In genomic region chr7:144438759-144439158, GRCh38 we compare ENCODE assay signal across 35 cellular contexts. TPM values are rescaled to one million over a fixed set of nuclear protein-coding genes. Genes with fewer than 3 reads are reported as not detected.
"Had no signal": no experiment of that assay in that cellular context is flagged by ENCODE, and none has a peak within 500 bp of the region (broad histone marks: within the 10 kb centered on the region; RNA-seq: fewer than 3 reads in every experiment).

No MANE protein-coding gene starts in this region.

- H3K4me3 Mint-ChIP-seq: immature natural killer cell; naive thymus-derived CD4-positive, alpha-beta T cell; natural killer cell treated with Interleukin-12 subunit alpha and Interleukin-12 subunit beta and Interleukin-15 and Interleukin-18, amount 100 ng/mL, for 72 hours; stimulated activated memory B cell treated with anti-CD40 and anti-IgM and Interleukin-4, amounts not matched to agents 10 μg/mL and 1 μg/mL and 100 μg/mL, for 72 hours; stimulated activated naive CD8-positive, alpha-beta T cell treated with anti-CD3 and anti-CD28 coated beads, Interleukin-15, amount 100 ng/mL, for 72 hours; type B pancreatic cell had no signal

- H3K4me3 ChIP-seq: left ventricle myocardium inferior, lung, mucosa of descending colon, ovary, right atrium auricular region, right lobe of liver, smooth muscle cell, tibial nerve, uterus had no signal

- H3K27me3 ChIP-seq: ovary, right atrium auricular region, right lobe of liver, tibial nerve, uterus had no signal

- H3K27ac Mint-ChIP-seq: immature natural killer cell; naive thymus-derived CD4-positive, alpha-beta T cell; natural killer cell treated with Interleukin-12 subunit alpha and Interleukin-12 subunit beta and Interleukin-15 and Interleukin-18, amount 100 ng/mL, for 72 hours; progenitor cell of endocrine pancreas; stimulated activated memory B cell treated with anti-CD40 and anti-IgM and Interleukin-4, amounts not matched to agents 10 μg/mL and 1 μg/mL and 100 μg/mL, for 72 hours; stimulated activated naive CD8-positive, alpha-beta T cell treated with anti-CD3 and anti-CD28 coated beads, Interleukin-15, amount 100 ng/mL, for 72 hours; type B pancreatic cell had no signal

- H3K36me3 ChIP-seq: left ventricle myocardium inferior, ovary, right atrium auricular region, right lobe of liver, tibial nerve, uterus had no signal

- H3K27ac ChIP-seq: left ventricle myocardium inferior, ovary, right atrium auricular region, right lobe of liver, tibial nerve, uterus had no signal

- H3K27me3 Mint-ChIP-seq: progenitor cell of endocrine pancreas, type B pancreatic cell had no signal

- H3K9me3 Mint-ChIP-seq: naive thymus-derived CD4-positive, alpha-beta T cell; natural killer cell treated with Interleukin-12 subunit alpha and Interleukin-12 subunit beta and Interleukin-15 and Interleukin-18, amount 100 ng/mL, for 72 hours; stimulated activated memory B cell treated with anti-CD40 and anti-IgM and Interleukin-4, amounts not matched to agents 10 μg/mL and 1 μg/mL and 100 μg/mL, for 72 hours; stimulated activated naive CD8-positive, alpha-beta T cell treated with anti-CD3 and anti-CD28 coated beads, Interleukin-15, amount 100 ng/mL, for 72 hours; type B pancreatic cell had no signal

- H3K9me3 ChIP-seq: left ventricle myocardium inferior, mucosa of descending colon, ovary, right atrium auricular region, right lobe of liver, tibial nerve, uterus had no signal

- H3K4me1 Mint-ChIP-seq: immature natural killer cell; naive thymus-derived CD4-positive, alpha-beta T cell; stimulated activated memory B cell treated with anti-CD40 and anti-IgM and Interleukin-4, amounts not matched to agents 10 μg/mL and 1 μg/mL and 100 μg/mL, for 72 hours; stimulated activated naive CD8-positive, alpha-beta T cell treated with anti-CD3 and anti-CD28 coated beads, Interleukin-15, amount 100 ng/mL, for 72 hours had no signal

- H3K4me2 ChIP-seq: smooth muscle cell had no signal

- H3K36me3 Mint-ChIP-seq: immature natural killer cell; naive thymus-derived CD4-positive, alpha-beta T cell; natural killer cell treated with Interleukin-12 subunit alpha and Interleukin-12 subunit beta and Interleukin-15 and Interleukin-18, amount 100 ng/mL, for 72 hours; stimulated activated memory B cell treated with anti-CD40 and anti-IgM and Interleukin-4, amounts not matched to agents 10 μg/mL and 1 μg/mL and 100 μg/mL, for 72 hours; type B pancreatic cell had no signal

- DNase-seq: hypothalamus; immature natural killer cell; islet precursor cell; left ventricle myocardium inferior; mesendoderm; midbrain; mucosa of descending colon; naive thymus-derived CD4-positive, alpha-beta T cell; ovary; right lobe of liver; stimulated activated CD4-positive, alpha-beta T cell treated with anti-CD3 and anti-CD28 coated beads, Interleukin-1b, Interleukin-23, amount 100 ng/mL, for 48 hours; stimulated activated CD4-positive, alpha-beta T cell treated with anti-CD3 and anti-CD28 coated beads, Interleukin-2, amount 100 ng/mL, for 48 hours; stimulated activated CD4-positive, alpha-beta T cell treated with anti-CD3 and anti-CD28 coated beads, Interleukin-4, amount 100 ng/mL, for 4 hours; stimulated activated CD8-positive, alpha-beta memory T cell treated with anti-CD3 and anti-CD28 coated beads, Interleukin-4, amount 100 ng/mL, for 48 hours; stimulated activated naive CD4-positive, alpha-beta T cell treated with Interleukin-2 at 50 U/mL for 16 hours; stimulated activated naive CD8-positive, alpha-beta T cell treated with anti-CD3 and anti-CD28 coated beads, Interleukin-15, amount 100 ng/mL, for 72 hours; substantia nigra; uterus had no signal

- H3K4me1 ChIP-seq: left ventricle myocardium inferior, right atrium auricular region, right lobe of liver, tibial nerve, uterus had no signal

RNA-seq across cellular contexts. Expression of gene NOBOX, which starts 35.3 kb away (rescaled TPM):
- total RNA-seq: kidney epithelial cell; left ventricle myocardium inferior; lower leg skin; lung; mucosa of descending colon; myocyte; naive thymus-derived CD4-positive, alpha-beta T cell; natural killer cell treated with Interleukin-12 subunit alpha and Interleukin-12 subunit beta and Interleukin-15 and Interleukin-18, amount 100 ng/mL, for 72 hours; omental fat pad; ovary; progenitor cell of endocrine pancreas; pulmonary artery endothelial cell; renal cortical epithelial cell; right atrium auricular region; right lobe of liver; skeletal muscle tissue; smooth muscle cell; temporal lobe; tibial nerve; ureter; uterus had no signal
